2 cellular contexts compared by ENCODE assay signal in genomic region chr11:5553347-5553746, GRCh38.
TF ChIP-seq lines count a peak whose summit lies in the region.

No MANE protein-coding gene starts in this region.

TF ChIP-seq in K562, 482 proteins besides CTCF, POLR2A, EP300 and RAD21:
- TF ChIP-seq GATA2 (CRISPR knock-in tag; IDR thresholded peaks at IDR 0.05) (0 out of 2 replicates have a peak, but pooled peaks have one; percentile 10), KDM1A (IDR thresholded peaks at IDR 0.05) (0 out of 4 replicates have a peak, but pooled peaks of 1 of the 2 experiments have one; percentile 29), CSDE1 (IDR thresholded peaks at IDR 0.05) (no peak), HDAC2 (IDR thresholded peaks at IDR 0.05) (0 out of 2 replicates have a peak, but pooled peaks have one; percentile 32)
TF ChIP-seq in K562: peak in this region for 3.

TF ChIP-seq in HEK293T, 16 proteins besides CTCF, POLR2A, EP300 and RAD21:
- TF ChIP-seq FOXA1 (IDR thresholded peaks at IDR 0.05) = no peak
- TF ChIP-seq ZNF384 (IDR thresholded peaks at IDR 0.05) = no peak
- TF ChIP-seq ELF4 (IDR thresholded peaks at IDR 0.05) = no peak
- TF ChIP-seq NFRKB (IDR thresholded peaks at IDR 0.05) = no peak
- no peak for TF ChIP-seq LEF1 (IDR thresholded peaks at IDR 0.05; ENCODE audit: borderline replicate concordance)
- no peak for TF ChIP-seq PKNOX1 (IDR thresholded peaks at IDR 0.05)
- TF ChIP-seq SUZ12 (IDR thresholded peaks at IDR 0.05) = no peak
- TF ChIP-seq BHLHE40 (IDR thresholded peaks at IDR 0.05; ENCODE audit: borderline replicate concordance) = no peak
- TF ChIP-seq HDGF (IDR thresholded peaks at IDR 0.05; ENCODE audit: borderline replicate concordance) = no peak
- no peak for TF ChIP-seq ARNT (IDR thresholded peaks at IDR 0.05)
- no peak for TF ChIP-seq CTBP1 (IDR thresholded peaks at IDR 0.05; ENCODE audit: borderline replicate concordance)
- TF ChIP-seq L3MBTL2 (conservative IDR thresholded peaks at IDR 0.05) = no peak
- TF ChIP-seq FOXM1 (IDR thresholded peaks at IDR 0.05; ENCODE audit: borderline replicate concordance) = no peak
- TF ChIP-seq SP1 (IDR thresholded peaks at IDR 0.05) = no peak
- no peak for TF ChIP-seq TARDBP (IDR thresholded peaks at IDR 0.05)
- no peak for TF ChIP-seq FOXK2 (IDR thresholded peaks at IDR 0.05)
